1 cellular context compared by ENCODE assay signal in genomic region chr20:33262658-33263065, GRCh38.
TF ChIP-seq lines count a peak whose summit lies in the region.

No MANE protein-coding gene starts in this region.

TF ChIP-seq in HepG2, 621 proteins besides CTCF, POLR2A, EP300 and RAD21 (continues in another document):
- TF ChIP-seq JARID2 (CRISPR knock-in tag; IDR thresholded peaks at IDR 0.05; ENCODE audit: insufficient replicate concordance) = peak; percentile 36
- no peak for TF ChIP-seq ZNF446 (CRISPR knock-in tag; IDR thresholded peaks at IDR 0.05)
- TF ChIP-seq ZNF274 (CRISPR knock-in tag; IDR thresholded peaks at IDR 0.05) = no peak
- TF ChIP-seq ARID5B (CRISPR knock-in tag; IDR thresholded peaks at IDR 0.05) = peak; percentile 64
- TF ChIP-seq NBN (conservative IDR thresholded peaks at IDR 0.05) = no peak
- peak in 1 of 2 experiments; percentile 71; a peak in 1 of 4 replicates for TF ChIP-seq KLF16 (CRISPR knock-in tag; IDR thresholded peaks at IDR 0.05)
- peak; percentile 79 for TF ChIP-seq MIER2 (CRISPR knock-in tag; IDR thresholded peaks at IDR 0.05)
- TF ChIP-seq ZNF878 (CRISPR knock-in tag; IDR thresholded peaks at IDR 0.05) = 0 out of 2 replicates have a peak, but pooled peaks have one; percentile 20
- peak; percentile 31; the same call in 1 of the 2 replicates for TF ChIP-seq ZNF44 (CRISPR knock-in tag; IDR thresholded peaks at IDR 0.05)
- no peak for TF ChIP-seq AHR (CRISPR knock-in tag; IDR thresholded peaks at IDR 0.05)
- 0 out of 2 replicates have a peak, but pooled peaks have one; percentile 45 for TF ChIP-seq TFE3 (CRISPR knock-in tag; IDR thresholded peaks at IDR 0.05)
- TF ChIP-seq ZNF549 (CRISPR knock-in tag; IDR thresholded peaks at IDR 0.05) = no peak
- peak; percentile 61; the same call in 1 of the 2 replicates for TF ChIP-seq HOXA5 (CRISPR knock-in tag; IDR thresholded peaks at IDR 0.05)
- peak; percentile 68; the same call in 1 of the 2 replicates for TF ChIP-seq TSC22D2 (CRISPR knock-in tag; IDR thresholded peaks at IDR 0.05; ENCODE audit: borderline replicate concordance)
- TF ChIP-seq ZNF207 (IDR thresholded peaks at IDR 0.05; ENCODE audit: borderline replicate concordance) = no peak
- no peak for TF ChIP-seq ZNF660 (CRISPR knock-in tag; IDR thresholded peaks at IDR 0.05; ENCODE audit: borderline replicate concordance, low read depth)
- no peak for TF ChIP-seq KDM6A (CRISPR knock-in tag; IDR thresholded peaks at IDR 0.05; ENCODE audit: low read depth)
- no peak for TF ChIP-seq ZNF777 (CRISPR knock-in tag; IDR thresholded peaks at IDR 0.05)
- TF ChIP-seq ARID3A (IDR thresholded peaks at IDR 0.05; ENCODE audit: low read depth, low read length) = peak; percentile 20; the same call in 1 of the 2 replicates
- no peak for TF ChIP-seq NONO (IDR thresholded peaks at IDR 0.05)
- TF ChIP-seq NONO (CRISPR knock-in tag; conservative IDR thresholded peaks at IDR 0.05) = no peak
- peak; percentile 42; the same call in 1 of the 2 replicates for TF ChIP-seq FOXA3 (CRISPR knock-in tag; IDR thresholded peaks at IDR 0.05)
- TF ChIP-seq ZNF484 (CRISPR knock-in tag; IDR thresholded peaks at IDR 0.05; ENCODE audit: borderline replicate concordance, low read depth) = no peak
- TF ChIP-seq ZNF136 (CRISPR knock-in tag; IDR thresholded peaks at IDR 0.05; ENCODE audit: low read depth) = no peak
- TF ChIP-seq TEAD3 (CRISPR knock-in tag; optimal IDR thresholded peaks at IDR 0.05; ENCODE audit: borderline replicate concordance) = peak; percentile 70
- TF ChIP-seq ZNF674 (CRISPR knock-in tag; IDR thresholded peaks at IDR 0.05; ENCODE audit: low read depth) = no peak
- no peak for TF ChIP-seq THAP7 (CRISPR knock-in tag; IDR thresholded peaks at IDR 0.05)
- no peak for TF ChIP-seq AGO1 (IDR thresholded peaks at IDR 0.05; ENCODE audit: low read depth, low read length, poor library complexity, severe bottlenecking)
- peak; percentile 24 for TF ChIP-seq ASH2L (IDR thresholded peaks at IDR 0.05; ENCODE audit: insufficient read length, low read depth, low read length)
- TF ChIP-seq ZNF280D (CRISPR knock-in tag; IDR thresholded peaks at IDR 0.05) = no peak
- no peak for TF ChIP-seq ZNF552 (CRISPR knock-in tag; IDR thresholded peaks at IDR 0.05; ENCODE audit: borderline replicate concordance)
- TF ChIP-seq ZNF597 (CRISPR knock-in tag; IDR thresholded peaks at IDR 0.05) = no peak
- TF ChIP-seq SNAPC4 (CRISPR knock-in tag; IDR thresholded peaks at IDR 0.05) = no peak
- TF ChIP-seq U2AF2 (IDR thresholded peaks at IDR 0.05; ENCODE audit: low read depth, low read length) = no peak
- no peak for TF ChIP-seq SMAD9 (CRISPR knock-in tag; IDR thresholded peaks at IDR 0.05)
- TF ChIP-seq SMAD3 (CRISPR knock-in tag; IDR thresholded peaks at IDR 0.05) = peak; percentile 39; the same call in 1 of the 2 replicates
- peak; percentile 93 for TF ChIP-seq ERF (CRISPR knock-in tag; IDR thresholded peaks at IDR 0.05)
- no peak for TF ChIP-seq EEA1 (CRISPR knock-in tag; IDR thresholded peaks at IDR 0.05; ENCODE audit: borderline replicate concordance)
- TF ChIP-seq GATAD1 (CRISPR knock-in tag; IDR thresholded peaks at IDR 0.05) = no peak
- TF ChIP-seq HOXA9 (CRISPR knock-in tag; IDR thresholded peaks at IDR 0.05; ENCODE audit: borderline replicate concordance) = no peak
- peak; percentile 51; the same call in 1 of the 2 replicates for TF ChIP-seq ZNF205 (CRISPR knock-in tag; IDR thresholded peaks at IDR 0.05)
- TF ChIP-seq POGZ (CRISPR knock-in tag; IDR thresholded peaks at IDR 0.05) = no peak
- TF ChIP-seq ZBTB25 (CRISPR knock-in tag; IDR thresholded peaks at IDR 0.05) = peak; percentile 59; the same call in 1 of the 2 replicates
- peak; percentile 49; the same call in 1 of the 2 replicates for TF ChIP-seq SPEN (CRISPR knock-in tag; IDR thresholded peaks at IDR 0.05; ENCODE audit: low read depth)
- no peak for TF ChIP-seq HNRNPLL (IDR thresholded peaks at IDR 0.05; ENCODE audit: low read depth, low read length, poor library complexity, severe bottlenecking)
- TF ChIP-seq SMYD3 (CRISPR knock-in tag; IDR thresholded peaks at IDR 0.05) = no peak
- TF ChIP-seq BCL6 (CRISPR knock-in tag; IDR thresholded peaks at IDR 0.05) = 0 out of 2 replicates have a peak, but pooled peaks have one; percentile 28
- no peak for TF ChIP-seq ZNF615 (CRISPR knock-in tag; IDR thresholded peaks at IDR 0.05; ENCODE audit: borderline replicate concordance)
- peak; percentile 45; the same call in 1 of the 2 replicates for TF ChIP-seq MAZ (IDR thresholded peaks at IDR 0.05; ENCODE audit: borderline replicate concordance, low read depth, low read length)
- no peak for TF ChIP-seq MAZ (CRISPR knock-in tag; IDR thresholded peaks at IDR 0.05; ENCODE audit: low read depth)
- no peak for TF ChIP-seq SRSF4 (IDR thresholded peaks at IDR 0.05; ENCODE audit: low read depth, low read length, poor library complexity, severe bottlenecking)
